ENCODE assay signal across 30 cellular contexts in genomic region chr6:74964871-74965441, GRCh38.
DNase-seq lines count a peak whose midpoint lies in the region; FAIRE-seq and TF ChIP-seq lines count a peak whose summit lies in the region.
"Had no signal": no experiment of that assay in that cellular context is flagged by ENCODE, and none has a peak within 500 bp of the region (broad histone marks: within the 10 kb centered on the region; RNA-seq: fewer than 3 reads in every experiment).

No MANE protein-coding gene starts in this region.

- H3K36me3 Mint-ChIP-seq in H9 (ENCODE audit: insufficient read depth in 1 of 3, low read depth in 3 of 3), result peaks cover 0 to 4% (median 0%) of the 10 kb centered on the region in 3 experiments; a peak in 1 of 7 replicates
- H3K36me3 Mint-ChIP-seq: activated naive CD8-positive, alpha-beta T cell treated with anti-CD3 and anti-CD28 coated beads for 36 hours; naive thymus-derived CD4-positive, alpha-beta T cell had no signal

- H3K36me3 ChIP-seq in brain microvascular endothelial cell (replicated peaks), result no peaks in the 10 kb centered on the region
- H3K36me3 ChIP-seq: neutrophil, SJSA1, stomach, thyroid gland, vagina had no signal

- no peak overlapping the region for H3K9ac ChIP-seq in H9 (ENCODE audit: extremely low read depth, insufficient read length, low read length)

- TF ChIP-seq CTCF in H9 (conservative IDR thresholded peaks at IDR 0.05), result peak; percentile 41; the same call in 2 of the 3 replicates
- TF ChIP-seq CTCF in brain microvascular endothelial cell (IDR thresholded peaks at IDR 0.05; ENCODE audit: low read depth, low read length, missing control alignments), result peak; percentile 1

- no peak overlapping the region for H2AFZ ChIP-seq in H9 (ENCODE audit: low read length)

- no peak overlapping the region for H3K4me2 ChIP-seq in H9 (ENCODE audit: insufficient read depth, insufficient read length, low read length)

- in situ Hi-C loops in brain microvascular endothelial cell (cut with HindIII; ENCODE audit: low pct_ligation_motif_present, low sequenced_read_pairs), result no loop called here

- no peak overlapping the region for H3K18ac ChIP-seq in H9 (ENCODE audit: insufficient read length, low read depth, low read length)

- WGBS in H9 (ENCODE audit: extremely low coverage, insufficient read length, low lambda C conversion rate), result no CpG with 5 or more reads among the region's 2 CpGs

- H3T11ph ChIP-seq in H9 (ENCODE audit: low read length), result no peak overlapping the region

- DNase-seq in AG08396 (ENCODE audit: low spot score), result peak; percentile 17
- peak; percentile 51 for DNase-seq in H9
- no peak for DNase-seq in brain microvascular endothelial cell
- peak; percentile 54 for DNase-seq in iris pigment epithelial cell (ENCODE audit: low read depth)
- DNase-seq in erythroblast (lab: John Stamatoyannopoulos, UW), result no peak
- DNase-seq in activated T-cell treated with anti-CD3 and anti-CD28 coated beads for 4 hours, result no peak
- no peak for DNase-seq in NCI-H146 (lab: John Stamatoyannopoulos, UW)
- no peak for DNase-seq in HTR-8/SVneo (ENCODE audit: insufficient read length, low spot score)
- DNase-seq: ACHN; activated CD4-positive, CD25-positive, alpha-beta regulatory T cell; activated gamma-delta T cell; activated naive CD8-positive, alpha-beta T cell treated with anti-CD3 and anti-CD28 coated beads for 36 hours; activated T-cell treated with anti-CD3 and anti-CD28 coated beads, Interleukin-2, amount 50 U/mL, for 4 hours; anterior cingulate cortex; head of caudate nucleus; Kasumi-1; kidney; naive thymus-derived CD4-positive, alpha-beta T cell; NCI-H1436 treated with DMSO at 0.1 percent for 48 hours; NCI-H446; NCI-H774; posterior cingulate gyrus; stimulated activated CD4-positive, alpha-beta T cell treated with anti-CD3 and anti-CD28 coated beads, Interleukin-12 subunit alpha, Interleukin-12 subunit beta, amount 100 ng/mL, for 4 hours; stimulated activated CD4-positive, alpha-beta T cell treated with anti-CD3 and anti-CD28 coated beads, Interleukin-2, amount 100 ng/mL, for 48 hours; stomach had no signal

- H2BK5ac ChIP-seq in H9 (ENCODE audit: insufficient read length, low read length), result no peak overlapping the region

- H3K4me1 Mint-ChIP-seq in H9, result peaks cover 8 to 15% of the 10 kb centered on the region in 2 experiments; a peak in 3 of 4 replicates
- H3K4me1 Mint-ChIP-seq: activated naive CD8-positive, alpha-beta T cell treated with anti-CD3 and anti-CD28 coated beads for 36 hours; naive thymus-derived CD4-positive, alpha-beta T cell had no signal

- no peaks in the 10 kb centered on the region for H3K79me1 ChIP-seq in H9 (ENCODE audit: insufficient read depth, low read depth, low read length, poor library complexity, severe bottlenecking)

- no peak overlapping the region; a peak in 1 of 7 replicates for H3K27ac Mint-ChIP-seq in H9
- H3K27ac Mint-ChIP-seq: activated naive CD8-positive, alpha-beta T cell treated with anti-CD3 and anti-CD28 coated beads for 36 hours; naive thymus-derived CD4-positive, alpha-beta T cell had no signal

- no peak overlapping the region for H3K23ac ChIP-seq in H9 (ENCODE audit: insufficient read length, low read depth, low read length)

- no peaks in the 10 kb centered on the region; the same call in none of the 2 replicates for H3K27me3 Mint-ChIP-seq in H9 (ENCODE audit: low read depth)
- H3K27me3 Mint-ChIP-seq: activated naive CD8-positive, alpha-beta T cell treated with anti-CD3 and anti-CD28 coated beads for 36 hours; naive thymus-derived CD4-positive, alpha-beta T cell had no signal

- no peaks in the 10 kb centered on the region for H3K4me1 ChIP-seq in H9 (ENCODE audit: insufficient read depth, low read length)
- H3K4me1 ChIP-seq: thyroid gland, vagina had no signal

- no peak for TF ChIP-seq POLR2A in erythroblast (IDR thresholded peaks at IDR 0.05; ENCODE audit: low read length)

- H3K79me2 ChIP-seq in H9 (ENCODE audit: insufficient read depth, low read length), result no peaks in the 10 kb centered on the region

- H3K4me3 ChIP-seq in brain microvascular endothelial cell (ENCODE audit: low read depth, low read length), result no peak overlapping the region
- H3K4me3 ChIP-seq: SJSA1, stomach, thyroid gland, vagina had no signal

- no peak overlapping the region for H2AK5ac ChIP-seq in H9 (ENCODE audit: insufficient read length, low read length)

- no peak overlapping the region for H3K4me3 Mint-ChIP-seq in H9
- H3K4me3 Mint-ChIP-seq: activated naive CD8-positive, alpha-beta T cell treated with anti-CD3 and anti-CD28 coated beads for 36 hours; activated T-cell treated with anti-CD3 and anti-CD28 coated beads, Interleukin-2, amount 50 U/mL, for 4 hours; naive thymus-derived CD4-positive, alpha-beta T cell had no signal

- H3K56ac ChIP-seq in H9 (ENCODE audit: insufficient read length, low read depth, low read length), result no peak overlapping the region

- no peaks in the 10 kb centered on the region for H4K20me1 ChIP-seq in H9 (ENCODE audit: control insufficient read depth, insufficient read depth, insufficient read length)

- no peaks in the 10 kb centered on the region for H3K23me2 ChIP-seq in H9 (ENCODE audit: insufficient read length, low read depth, low read length, poor library complexity, severe bottlenecking)

- H4K5ac ChIP-seq in H9 (ENCODE audit: insufficient read length, low read depth, low read length), result no peak overlapping the region

- H3K27ac ChIP-seq in H9 (ENCODE audit: insufficient read length, low read depth, low read length), result no peak overlapping the region
- H3K27ac ChIP-seq in brain microvascular endothelial cell, result no peak overlapping the region
- H3K27ac ChIP-seq: neutrophil, SJSA1, stomach, thyroid gland, vagina had no signal

- H3K9me3 ChIP-seq in H9 (ENCODE audit: control insufficient read depth, low read depth, low read length), result no peaks in the 10 kb centered on the region
- H3K9me3 ChIP-seq: neutrophil, SJSA1, thyroid gland, vagina had no signal

- no peak overlapping the region for H2BK20ac ChIP-seq in H9 (ENCODE audit: low read depth, low read length, poor library complexity, severe bottlenecking)

- no peak overlapping the region for H3K14ac ChIP-seq in H9 (ENCODE audit: insufficient read depth, low read length)

- H3K9me3 Mint-ChIP-seq in H9, result no peaks in the 10 kb centered on the region; a peak in 1 of 5 replicates

- no peak overlapping the region for H4K8ac ChIP-seq in H9 (replicated peaks; ENCODE audit: insufficient read length, low read depth, low read length)

- no peak for FAIRE-seq in HTR-8/SVneo (lab: Jason Lieb, UNC)
- FAIRE-seq: G401.6, kidney had no signal

- H3K27me3 ChIP-seq in H9 (ENCODE audit: insufficient read depth, low read length) (no peaks in the 10 kb centered on the region), brain microvascular endothelial cell (replicated peaks) (no peaks in the 10 kb centered on the region)
- H3K27me3 ChIP-seq: neutrophil, SJSA1, stomach, thyroid gland, vagina had no signal

- no peak overlapping the region for H2BK15ac ChIP-seq in H9 (ENCODE audit: low read depth, low read length)

- H2BK120ac ChIP-seq in H9 (ENCODE audit: low read depth, low read length, poor library complexity, severe bottlenecking), result no peak overlapping the region

- H3K4ac ChIP-seq in H9 (ENCODE audit: low read depth, low read length), result no peak overlapping the region

- H4K91ac ChIP-seq in H9 (ENCODE audit: insufficient read length, low read depth, low read length), result no peak overlapping the region

- no peak overlapping the region for H2BK12ac ChIP-seq in H9 (ENCODE audit: insufficient read length, low read depth, low read length)

Comparison
In these comparisons a context has a peak if more than half of its experiments do, and no peak if none do; other contexts are left out.
1. DNase-seq: peak in AG08396 (single experiment), H9 (single experiment) and iris pigment epithelial cell (single experiment); none in brain microvascular endothelial cell (single experiment), erythroblast (0 of 2), activated T-cell treated with anti-CD3 and anti-CD28 coated beads for 4 hours (single experiment), NCI-H146 (single experiment) and HTR-8/SVneo (single experiment).